ENCODE assay signal across 15 cellular contexts in the genomic region with DNA sequence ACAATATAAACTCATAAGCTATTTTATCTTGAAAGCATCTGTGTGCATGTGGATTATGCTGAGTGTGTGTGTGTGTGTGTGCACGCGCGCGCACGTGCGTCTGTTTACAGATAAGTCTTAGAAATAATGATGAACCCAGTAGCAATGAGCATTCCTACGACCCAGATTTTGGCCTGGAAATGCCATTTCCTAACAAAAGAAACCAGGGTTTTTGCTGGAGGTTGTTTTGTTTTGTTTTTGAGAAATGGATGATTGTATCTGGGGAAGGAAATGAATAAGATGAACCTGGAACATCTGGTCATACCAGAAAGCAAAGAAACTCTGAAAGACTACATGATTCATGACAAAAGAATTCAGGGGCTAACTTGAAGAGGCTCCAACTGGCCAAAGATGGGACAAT. TPM values are rescaled to one million over a fixed set of nuclear protein-coding genes. Genes with fewer than 3 reads are reported as not detected.
DNase-seq lines count a peak whose midpoint lies in the region; ATAC-seq and TF ChIP-seq lines count a peak whose summit lies in the region.
"Had no signal": no experiment of that assay in that cellular context is flagged by ENCODE, and none has a peak within 500 bp of the region (broad histone marks: within the 10 kb centered on the region; RNA-seq: fewer than 3 reads in every experiment).

No MANE protein-coding gene starts in this region.

- no peak overlapping the region for H3K4me3 ChIP-seq in left ventricle myocardium inferior
- H3K4me3 ChIP-seq: body of pancreas, GM12878, tibial artery had no signal

- no peak for ATAC-seq in left ventricle myocardium superior
- ATAC-seq in GM21381 (IDR thresholded peaks at IDR 0.05; ENCODE audit: unreplicated experiment) = no peak
- ATAC-seq: body of pancreas; GM12878; naive thymus-derived CD4-positive, alpha-beta T cell had no signal

- in situ Hi-C loops in KBM-7 (cut with MboI; ENCODE audit: low pct_unique_long_range_greater_than_20kb, low sequenced_read_pairs) = no loop called here

- no peaks in the 10 kb centered on the region for H3K9me3 ChIP-seq in left ventricle myocardium inferior (replicated peaks)
- H3K9me3 ChIP-seq: body of pancreas, tibial artery had no signal

- no peak for DNase-seq in left ventricle myocardium inferior
- no peak for DNase-seq in left ventricle myocardium superior
- DNase-seq in astrocyte of the hippocampus (ENCODE audit: low read depth, low spot score) = peak; percentile 17
- peak; percentile 90 for DNase-seq in glomerular endothelial cell (ENCODE audit: extremely low read depth, low read depth, low spot score)
- DNase-seq in SHP77 (lab: John Stamatoyannopoulos, UW) = no peak
- no peak for DNase-seq in KBM-7
- DNase-seq in activated CD8-positive, alpha-beta memory T cell treated with anti-CD3 and anti-CD28 coated beads, Interleukin-2, amount 50 U/mL, for 4 hours = no peak
- DNase-seq: body of pancreas; erythroblast; naive thymus-derived CD4-positive, alpha-beta T cell; small intestine; T-helper 2 cell; tibial artery had no signal

- no peaks in the 10 kb centered on the region for H3K36me3 ChIP-seq in left ventricle myocardium inferior
- H3K36me3 ChIP-seq: tibial artery had no signal

- intact Hi-C loops in left ventricle myocardium inferior (cut with micrococcal nuclease) = no loop called here
- intact Hi-C loops in left ventricle myocardium superior (cut with micrococcal nuclease) = no loop called here

- H3K4me1 ChIP-seq in left ventricle myocardium inferior = peaks cover 48% of the 10 kb centered on the region
- H3K4me1 ChIP-seq: body of pancreas, tibial artery had no signal

- TF ChIP-seq CTCF in left ventricle myocardium inferior (IDR thresholded peaks at IDR 0.05; ENCODE audit: borderline replicate concordance) = no peak

- H3K27ac ChIP-seq in left ventricle myocardium inferior (replicated peaks) = peak overlapping the region; percentile 56
- H3K27ac ChIP-seq: body of pancreas, tibial artery had no signal

- H3K27me3 ChIP-seq in left ventricle myocardium inferior (ENCODE audit: low read depth) = no peaks in the 10 kb centered on the region
- H3K27me3 ChIP-seq: body of pancreas, tibial artery had no signal

RNA-seq across cellular contexts. Expression of a gene that starts 22.1 kb away (rescaled TPM):
- total RNA-seq in left ventricle myocardium inferior (888 TPM), left ventricle myocardium superior (431 TPM), glomerular endothelial cell (not detected in 2 replicates)
- total RNA-seq: body of pancreas; GM12878; naive thymus-derived CD4-positive, alpha-beta T cell had no signal

RNA-seq across cellular contexts. Expression of a gene that starts 31.9 kb away (rescaled TPM):
- 76.8 TPM for total RNA-seq in left ventricle myocardium inferior
- total RNA-seq in left ventricle myocardium superior = 96.2 TPM
- total RNA-seq in glomerular endothelial cell = not detected in 2 replicates
- total RNA-seq: body of pancreas; GM12878; naive thymus-derived CD4-positive, alpha-beta T cell had no signal

Comparison
In these comparisons a context has a peak if more than half of its experiments do, and no peak if none do; other contexts are left out.
1. DNase-seq: peak in astrocyte of the hippocampus (single experiment) and glomerular endothelial cell (single experiment); none in left ventricle myocardium inferior (single experiment), left ventricle myocardium superior (single experiment), SHP77 (0 of 2), KBM-7 (single experiment) and activated CD8-positive, alpha-beta memory T cell treated with anti-CD3 and anti-CD28 coated beads, Interleukin-2, amount 50 U/mL, for 4 hours (single experiment).
2. RNA of a gene that starts 22.1 kb away (total RNA-seq): 888 TPM in left ventricle myocardium inferior (single experiment) and 431 TPM in left ventricle myocardium superior (single experiment); not detected in glomerular endothelial cell; every median in the first group is over 100 times any median in the second.
3. RNA of a gene that starts 31.9 kb away (total RNA-seq): 96.2 TPM in left ventricle myocardium superior (single experiment) and 76.8 TPM in left ventricle myocardium inferior (single experiment); not detected in glomerular endothelial cell; every median in the first group is over 10 times any median in the second.